Comparison of ENCODE assay signal across 11 cellular contexts in genomic region chr22:37502342-37503182, GRCh38. TPM values are rescaled to one million over a fixed set of nuclear protein-coding genes. Genes with fewer than 3 reads are reported as not detected.
DNase-seq lines count a peak whose midpoint lies in the region; FAIRE-seq and TF ChIP-seq lines count a peak whose summit lies in the region.
"Had no signal": no experiment of that assay in that cellular context is flagged by ENCODE, and none has a peak within 500 bp of the region (broad histone marks: within the 10 kb centered on the region; RNA-seq: fewer than 3 reads in every experiment).

No MANE protein-coding gene starts in this region.

- TF ChIP-seq POLR2A in GM12892 (IDR thresholded peaks at IDR 0.05; ENCODE audit: low read depth, low read length): no peak

- H2BK120ac ChIP-seq in mesenchymal stem cell (ENCODE audit: low read depth, low read length): no peak overlapping the region

- H4K20me1 ChIP-seq in mammary epithelial cell (ENCODE audit: insufficient read depth, low read length): no peaks in the 10 kb centered on the region

- BruUV-seq in mammary epithelial cell (replicated peaks; lab: Mats Ljungman, UMichigan): no TSS peak

- peak overlapping the region; percentile 81 for H4K91ac ChIP-seq in mesenchymal stem cell (ENCODE audit: low read length)

- peak overlapping the region; percentile 75 for H2AK5ac ChIP-seq in mesenchymal stem cell (ENCODE audit: low read length, severe bottlenecking)

- no peak for DNase-seq in activated CD4-positive, alpha-beta T cell treated with anti-CD3 and anti-CD28 coated beads, Interleukin-2, amount 10 ng/mL, durations not matched to agents 24 days and 14 days
- no peak for DNase-seq in activated CD4-positive, alpha-beta T cell treated with anti-CD3 and anti-CD28 coated beads, Interleukin-2, amount 50 U/mL, for 1 hour
- peak; percentile 76 for DNase-seq in mammary epithelial cell
- no peak for DNase-seq in mesenchymal stem cell
- DNase-seq in ureter (ENCODE audit: low spot score): peak; percentile 90
- DNase-seq in stimulated activated CD8-positive, alpha-beta memory T cell treated with anti-CD3 and anti-CD28 coated beads, Interleukin-4, amount 100 ng/mL, for 48 hours: no peak
- no peak for DNase-seq in hippocampal formation (lab: John Stamatoyannopoulos, UW)
- no peak for DNase-seq in GM12892 (ENCODE audit: insufficient read length)
- DNase-seq: activated gamma-delta T cell, NCI-H2107, T-helper 9 cell had no signal

- peak overlapping the region; percentile 87 for H2BK5ac ChIP-seq in mesenchymal stem cell (ENCODE audit: low read depth, low read length, poor library complexity, severe bottlenecking)

- peaks cover 65% of the 10 kb centered on the region for H3K4me1 ChIP-seq in mammary epithelial cell (ENCODE audit: insufficient read depth, low read length)
- peaks cover 60% of the 10 kb centered on the region for H3K4me1 ChIP-seq in mesenchymal stem cell (ENCODE audit: control insufficient read depth, insufficient read depth, low read depth, low read length)

- H2BK15ac ChIP-seq in mesenchymal stem cell (ENCODE audit: low read depth, poor library complexity, severe bottlenecking): peak overlapping the region; percentile 60

- peaks cover 27% of the 10 kb centered on the region for H3K79me1 ChIP-seq in mesenchymal stem cell (replicated peaks; ENCODE audit: low read length, poor library complexity, severe bottlenecking)

- no peak overlapping the region for H2AFZ ChIP-seq in mammary epithelial cell (ENCODE audit: low read depth, low read length)
- no peak overlapping the region for H2AFZ ChIP-seq in mesenchymal stem cell (ENCODE audit: low read depth, low read length)

- H3K9me3 ChIP-seq in mammary epithelial cell (replicated peaks; ENCODE audit: insufficient read depth, low read length): no peaks in the 10 kb centered on the region
- no peaks in the 10 kb centered on the region for H3K9me3 ChIP-seq in mesenchymal stem cell (ENCODE audit: control insufficient read depth, low read length)

- H3K18ac ChIP-seq in mesenchymal stem cell (ENCODE audit: low read depth in 1 of 2, low read length in 2 of 2): no peak overlapping the region

- no peak for FAIRE-seq in GM12892 (lab: Jason Lieb, UNC)

- H3K4me3 Mint-ChIP-seq in activated CD4-positive, alpha-beta T cell treated with anti-CD3 and anti-CD28 coated beads, Interleukin-2, amount 10 ng/mL, durations not matched to agents 24 days and 14 days: no peak overlapping the region

- H3K4ac ChIP-seq in mesenchymal stem cell (ENCODE audit: low read depth in 1 of 2, low read length in 2 of 2): no peak overlapping the region

- H3K27ac ChIP-seq in mammary epithelial cell (ENCODE audit: insufficient read depth, low read depth, low read length) (no peak overlapping the region), mesenchymal stem cell (ENCODE audit: low read length, poor library complexity, severe bottlenecking) (peak overlapping the region; percentile 97)

- peaks cover 10% of the 10 kb centered on the region for H3K4me1 Mint-ChIP-seq in activated CD4-positive, alpha-beta T cell treated with anti-CD3 and anti-CD28 coated beads, Interleukin-2, amount 10 ng/mL, durations not matched to agents 24 days and 14 days

- H2BK12ac ChIP-seq in mesenchymal stem cell (ENCODE audit: low read length in 2 of 2): peak overlapping the region; percentile 60 to 81

- no peak overlapping the region for H3K4me3 ChIP-seq in mammary epithelial cell (replicated peaks in 1 of 3; ENCODE audit: insufficient read depth in 1 of 3, low read depth in 2 of 3, low read length in 3 of 3)
- no peak overlapping the region for H3K4me3 ChIP-seq in mesenchymal stem cell (ENCODE audit: insufficient read depth in 1 of 2, low read depth in 1 of 2, low read length in 2 of 2)

- H3K27me3 Mint-ChIP-seq in activated CD4-positive, alpha-beta T cell treated with anti-CD3 and anti-CD28 coated beads, Interleukin-2, amount 10 ng/mL, durations not matched to agents 24 days and 14 days: peaks cover 7% of the 10 kb centered on the region

- no peak overlapping the region for H3K23ac ChIP-seq in mesenchymal stem cell (ENCODE audit: low read length in 2 of 2)

- H3K27me3 ChIP-seq in mammary epithelial cell (ENCODE audit: insufficient read depth, low read length) (no peaks in the 10 kb centered on the region), mesenchymal stem cell (ENCODE audit: control insufficient read depth in 1 of 2, insufficient read depth in 1 of 2, low read length in 2 of 2) (no peaks in the 10 kb centered on the region)

- no peaks in the 10 kb centered on the region for H3K36me3 Mint-ChIP-seq in activated CD4-positive, alpha-beta T cell treated with anti-CD3 and anti-CD28 coated beads, Interleukin-2, amount 10 ng/mL, durations not matched to agents 24 days and 14 days (ENCODE audit: low read depth)

- CTCF ChIA-PET in mammary epithelial cell (lab: Charles Lee; ENCODE audit: low non-redundant PET): no interaction called here

- in situ Hi-C loops in mammary epithelial cell (cut with MboI; ENCODE audit: low sequenced_read_pairs in 2 of 2): no loop called here

- intact Hi-C loops in activated CD4-positive, alpha-beta T cell treated with anti-CD3 and anti-CD28 coated beads, Interleukin-2, amount 10 ng/mL, durations not matched to agents 24 days and 14 days (cut with micrococcal nuclease): no loop called here
- intact Hi-C loops in mammary epithelial cell (cut with micrococcal nuclease): no loop called here

- no peak for TF ChIP-seq CTCF in mammary epithelial cell (conservative IDR thresholded peaks at IDR 0.05 in 1 of 2, IDR thresholded peaks at IDR 0.05 in 1 of 2; ENCODE audit: extremely low read depth in 1 of 2, insufficient read depth in 1 of 2, low read depth in 1 of 2, low read length in 2 of 2)

- H3K4me2 ChIP-seq in mammary epithelial cell (ENCODE audit: insufficient read depth, low read depth, low read length) (no peak overlapping the region), mesenchymal stem cell (ENCODE audit: low read length, poor library complexity, severe bottlenecking) (no peak overlapping the region)

- H4K8ac ChIP-seq in mesenchymal stem cell (ENCODE audit: low read length): peak overlapping the region; percentile 12

- H3K9ac ChIP-seq in mammary epithelial cell (ENCODE audit: insufficient read depth, low read length): no peak overlapping the region
- no peak overlapping the region for H3K9ac ChIP-seq in mesenchymal stem cell (ENCODE audit: low read length)

- 72% methylated on average over 16 of the region's 16 CpGs for WGBS in mammary epithelial cell (ENCODE audit: low coverage, missing lambda C conversion rate)
- 77% methylated on average over 15 of the region's 16 CpGs for WGBS in mesenchymal stem cell

- peaks cover 45% of the 10 kb centered on the region for H3K36me3 ChIP-seq in mammary epithelial cell (ENCODE audit: insufficient read depth, low read length)
- peaks cover 81 to 83% of the 10 kb centered on the region in 2 experiments for H3K36me3 ChIP-seq in mesenchymal stem cell (ENCODE audit: control insufficient read depth in 1 of 2, insufficient read depth in 2 of 2, low read depth in 1 of 2, low read length in 2 of 2)

- peaks cover 95% of the 10 kb centered on the region for H3K79me2 ChIP-seq in mammary epithelial cell (ENCODE audit: insufficient read depth, low read length)

- H3K9me3 Mint-ChIP-seq in activated CD4-positive, alpha-beta T cell treated with anti-CD3 and anti-CD28 coated beads, Interleukin-2, amount 10 ng/mL, durations not matched to agents 24 days and 14 days: no peaks in the 10 kb centered on the region

- no peak overlapping the region for H3K14ac ChIP-seq in mesenchymal stem cell (ENCODE audit: low read length in 2 of 2)

- peak overlapping the region; percentile 34 for H3K27ac Mint-ChIP-seq in activated CD4-positive, alpha-beta T cell treated with anti-CD3 and anti-CD28 coated beads, Interleukin-2, amount 10 ng/mL, durations not matched to agents 24 days and 14 days

- dilution Hi-C loops in mammary epithelial cell (cut with HindIII; ENCODE audit: low sequenced_read_pairs): no loop called here

RNA-seq across cellular contexts. Expression of gene MFNG, which starts 16.4 kb away (rescaled TPM):
- total RNA-seq in activated CD4-positive, alpha-beta T cell treated with anti-CD3 and anti-CD28 coated beads, Interleukin-2, amount 10 ng/mL, durations not matched to agents 24 days and 14 days: 207 and 231 TPM in 2 replicates
- 10 to 100 TPM in 1 of 2 donors, 1 to 10 TPM in 1; 3.5 to 48.9 TPM for total RNA-seq in mammary epithelial cell
- polyA plus RNA-seq in mammary epithelial cell: 6.0 TPM
- not detected for polyA minus RNA-seq in mammary epithelial cell
- 0.06 TPM for polyA plus RNA-seq in mesenchymal stem cell (2013, experiment 1 of 2)
- 0.04 TPM for polyA plus RNA-seq in mesenchymal stem cell (2013, experiment 2 of 2)
- 20.3 TPM for total RNA-seq in ureter
- polyA plus RNA-seq in GM12892 (2012; ENCODE audit: missing spikeins): 30.7 TPM

RNA-seq across cellular contexts. Expression of gene CARD10, which starts 16.7 kb away (rescaled TPM):
- not detected in 2 replicates for total RNA-seq in activated CD4-positive, alpha-beta T cell treated with anti-CD3 and anti-CD28 coated beads, Interleukin-2, amount 10 ng/mL, durations not matched to agents 24 days and 14 days
- 100 to 1,000 TPM in 1 of 2 donors, 10 to 100 TPM in 1; 62.0 to 152 TPM for total RNA-seq in mammary epithelial cell
- polyA plus RNA-seq in mammary epithelial cell: 71.0 TPM
- polyA minus RNA-seq in mammary epithelial cell: 118 TPM
- 3.1 TPM for polyA plus RNA-seq in mesenchymal stem cell (2013, experiment 1 of 2)
- polyA plus RNA-seq in mesenchymal stem cell (2013, experiment 2 of 2): 3.2 TPM
- total RNA-seq in ureter: 14.9 TPM
- polyA plus RNA-seq in GM12892 (2012; ENCODE audit: missing spikeins): not detected

RNA-seq across cellular contexts. Expression of gene CDC42EP1, which starts 57.7 kb away (rescaled TPM):
- 1.0 and 1.2 TPM in 2 replicates for total RNA-seq in activated CD4-positive, alpha-beta T cell treated with anti-CD3 and anti-CD28 coated beads, Interleukin-2, amount 10 ng/mL, durations not matched to agents 24 days and 14 days
- 10 to 100 TPM; 17.5 to 98.4 TPM for total RNA-seq in mammary epithelial cell
- 12.7 TPM for polyA plus RNA-seq in mammary epithelial cell
- polyA minus RNA-seq in mammary epithelial cell: 32.2 TPM
- polyA plus RNA-seq in mesenchymal stem cell (2013, experiment 1 of 2): 117 TPM
- polyA plus RNA-seq in mesenchymal stem cell (2013, experiment 2 of 2): 113 TPM
- 33.4 TPM for total RNA-seq in ureter
- not detected for polyA plus RNA-seq in GM12892 (2012; ENCODE audit: missing spikeins)

Comparison
In these comparisons a context has a peak if more than half of its experiments do, and no peak if none do; other contexts are left out.
1. DNase-seq: peak in mammary epithelial cell (single experiment) and ureter (single experiment); none in activated CD4-positive, alpha-beta T cell treated with anti-CD3 and anti-CD28 coated beads, Interleukin-2, amount 10 ng/mL, durations not matched to agents 24 days and 14 days (single experiment), activated CD4-positive, alpha-beta T cell treated with anti-CD3 and anti-CD28 coated beads, Interleukin-2, amount 50 U/mL, for 1 hour (single experiment), mesenchymal stem cell (single experiment), stimulated activated CD8-positive, alpha-beta memory T cell treated with anti-CD3 and anti-CD28 coated beads, Interleukin-4, amount 100 ng/mL, for 48 hours (single experiment), hippocampal formation (0 of 2) and GM12892 (single experiment).
2. RNA of gene CARD10, which starts 16.7 kb away (total RNA-seq): 62.0 to 152 TPM in mammary epithelial cell and 14.9 TPM in ureter (single experiment); not detected in activated CD4-positive, alpha-beta T cell treated with anti-CD3 and anti-CD28 coated beads, Interleukin-2, amount 10 ng/mL, durations not matched to agents 24 days and 14 days; every median in the first group is over 10 times any median in the second.